Comparison of ENCODE assay signal across 19 cellular contexts in genomic region chr2:24009367-24009679, GRCh38. TPM values are rescaled to one million over a fixed set of nuclear protein-coding genes. Genes with fewer than 3 reads are reported as not detected.
DNase-seq lines count a peak whose midpoint lies in the region; ATAC-seq and TF ChIP-seq lines count a peak whose summit lies in the region.
"Had no signal": no experiment of that assay in that cellular context is flagged by ENCODE, and none has a peak within 500 bp of the region (broad histone marks: within the 10 kb centered on the region; RNA-seq: fewer than 3 reads in every experiment).

No MANE protein-coding gene starts in this region.

- TF ChIP-seq EP300 in esophagus muscularis mucosa (IDR thresholded peaks at IDR 0.05) = no peak

- TF ChIP-seq CTCF in left ventricle myocardium inferior (IDR thresholded peaks at IDR 0.05; ENCODE audit: borderline replicate concordance) (no peak), heart left ventricle (IDR thresholded peaks at IDR 0.05) (no peak), esophagus muscularis mucosa (IDR thresholded peaks at IDR 0.05) (no peak), mesothelial cell of epicardium (IDR thresholded peaks at IDR 0.05; ENCODE audit: unreplicated experiment) (no peak)

- no peak for ATAC-seq in heart left ventricle
- ATAC-seq in activated CD4-positive, alpha-beta T cell treated with anti-CD3 and anti-CD28 coated beads for 36 hours = no peak
- ATAC-seq in activated CD4-positive, CD25-positive, alpha-beta regulatory T cell treated with anti-CD3 and anti-CD28 coated beads, Interleukin-2, amount 50 U/mL, for 24 hours = no peak

- H3K36me3 ChIP-seq in left ventricle myocardium inferior = no peaks in the 10 kb centered on the region
- H3K36me3 ChIP-seq in heart left ventricle = no peaks in the 10 kb centered on the region
- no peaks in the 10 kb centered on the region for H3K36me3 ChIP-seq in esophagus muscularis mucosa
- H3K36me3 ChIP-seq: tibial artery had no signal

- H3K4me3 Mint-ChIP-seq in mesothelial cell of epicardium = peak overlapping the region; percentile 51
- H3K4me3 Mint-ChIP-seq in activated CD4-positive, alpha-beta T cell treated with anti-CD3 and anti-CD28 coated beads for 36 hours = no peak overlapping the region
- H3K4me3 Mint-ChIP-seq: activated CD4-positive, alpha-beta T cell treated with anti-CD3 and anti-CD28 coated beads, Interleukin-2, amount 10 ng/mL, durations not matched to agents 24 days and 14 days; activated T-helper 1 cell treated with anti-CD3 and anti-CD28 coated beads, Interleukin-12 subunit alpha, Interleukin-12 subunit beta, Interleukin-2, Interleukin-4 antibody, amounts not matched to agents 30 ng/mL and 10 ng/mL and 1 ng/mL, durations not matched to agents 14 hours and 24 hours and 36 hours; brain had no signal

- H3K4me3 ChIP-seq in left ventricle myocardium inferior (peak overlapping the region; percentile 63), heart left ventricle (peak overlapping the region in 6 of 12 donors; percentile 33 to 54 (median 48)), esophagus muscularis mucosa (peak overlapping the region; percentile 49 to 57 (median 50))

- peaks cover 2% of the 10 kb centered on the region for H3K36me3 Mint-ChIP-seq in mesothelial cell of epicardium
- H3K36me3 Mint-ChIP-seq in activated CD4-positive, alpha-beta T cell treated with anti-CD3 and anti-CD28 coated beads for 36 hours (ENCODE audit: low read depth) = no peaks in the 10 kb centered on the region
- H3K36me3 Mint-ChIP-seq: naive B cell had no signal

- 63 to 78% (median 72%) methylated on average over 9 of the region's 9 CpGs for WGBS in heart left ventricle, 4 donors
- 66% methylated on average over 7 of the region's 9 CpGs for WGBS in esophagus muscularis mucosa

- H3K27me3 ChIP-seq in left ventricle myocardium inferior (ENCODE audit: low read depth) (peaks cover 39% of the 10 kb centered on the region), heart left ventricle (peaks cover 8 to 26% (median 20%) of the 10 kb centered on the region in 9 donors), esophagus muscularis mucosa (peaks cover 5 to 38% (median 18%) of the 10 kb centered on the region in 4 donors)

- CTCF ChIA-PET in activated CD4-positive, alpha-beta T cell treated with anti-CD3 and anti-CD28 coated beads for 36 hours (lab: Charles Lee) = no interaction called here

- POLR2A ChIA-PET in activated CD4-positive, alpha-beta T cell treated with anti-CD3 and anti-CD28 coated beads for 36 hours (lab: Charles Lee) = no interaction called here

- H3K9me3 ChIP-seq in left ventricle myocardium inferior (replicated peaks) (no peaks in the 10 kb centered on the region), heart left ventricle (no peaks in the 10 kb centered on the region), esophagus muscularis mucosa (no peaks in the 10 kb centered on the region)
- H3K9me3 ChIP-seq: tibial artery had no signal

- no peak overlapping the region for H3K27ac Mint-ChIP-seq in mesothelial cell of epicardium
- H3K27ac Mint-ChIP-seq in activated CD4-positive, alpha-beta T cell treated with anti-CD3 and anti-CD28 coated beads for 36 hours = no peak overlapping the region
- H3K27ac Mint-ChIP-seq: activated CD4-positive, alpha-beta T cell treated with anti-CD3 and anti-CD28 coated beads, Interleukin-2, amount 10 ng/mL, durations not matched to agents 24 days and 14 days; activated T-helper 1 cell treated with anti-CD3 and anti-CD28 coated beads, Interleukin-12 subunit alpha, Interleukin-12 subunit beta, Interleukin-2, Interleukin-4 antibody, amounts not matched to agents 30 ng/mL and 10 ng/mL and 1 ng/mL, durations not matched to agents 14 hours and 24 hours and 36 hours; brain; naive B cell had no signal

- H3K27ac ChIP-seq in left ventricle myocardium inferior (replicated peaks) = no peak overlapping the region
- no peak overlapping the region for H3K27ac ChIP-seq in heart left ventricle
- no peak overlapping the region for H3K27ac ChIP-seq in esophagus muscularis mucosa (replicated peaks in 1 of 4)
- H3K27ac ChIP-seq: epithelial cell of prostate, tibial artery had no signal

- H3K4me1 ChIP-seq in left ventricle myocardium inferior (peaks cover 15% of the 10 kb centered on the region), heart left ventricle (peaks cover 0 to 15% (median 8%) of the 10 kb centered on the region in 12 donors), esophagus muscularis mucosa (peaks cover 9 to 19% (median 14%) of the 10 kb centered on the region in 4 donors)

- DNase-seq in left ventricle myocardium inferior = no peak
- no peak for DNase-seq in heart left ventricle
- DNase-seq in esophagus muscularis mucosa (ENCODE audit: extremely low spot score) = no peak
- DNase-seq in mesothelial cell of epicardium (ENCODE audit: low spot score in 2 of 2, unreplicated experiment in 2 of 2) = no peak
- DNase-seq in ecto neural progenitor cell (ENCODE audit: low spot score) = no peak
- no peak for DNase-seq in activated CD4-positive, alpha-beta T cell treated with anti-CD3 and anti-CD28 coated beads for 36 hours
- DNase-seq in OCI-M2 (lab: John Stamatoyannopoulos, UW; ENCODE audit: unreplicated experiment) = no peak
- DNase-seq: activated CD4-positive, alpha-beta T cell treated with anti-CD3 and anti-CD28 coated beads, Interleukin-2, amount 10 ng/mL, durations not matched to agents 24 days and 14 days; DMS153; naive B cell; NCI-H1436; NCI-H510A; RPMI8226; T-helper 2 cell; tibial artery had no signal

- intact Hi-C loops in left ventricle myocardium inferior (cut with micrococcal nuclease) = no loop called here
- intact Hi-C loops in heart left ventricle (cut with DNase I) = no loop called here
- intact Hi-C loops in esophagus muscularis mucosa (cut with DNase I) = no loop called here
- intact Hi-C loops in activated CD4-positive, alpha-beta T cell treated with anti-CD3 and anti-CD28 coated beads for 36 hours (cut with DNase I, micrococcal nuclease) = no loop called here

- H3K9me3 Mint-ChIP-seq in mesothelial cell of epicardium = no peaks in the 10 kb centered on the region
- H3K9me3 Mint-ChIP-seq in activated CD4-positive, alpha-beta T cell treated with anti-CD3 and anti-CD28 coated beads for 36 hours (ENCODE audit: low read depth) = no peaks in the 10 kb centered on the region
- H3K9me3 Mint-ChIP-seq: activated CD4-positive, alpha-beta T cell treated with anti-CD3 and anti-CD28 coated beads, Interleukin-2, amount 10 ng/mL, durations not matched to agents 24 days and 14 days; activated T-helper 1 cell treated with anti-CD3 and anti-CD28 coated beads, Interleukin-12 subunit alpha, Interleukin-12 subunit beta, Interleukin-2, Interleukin-4 antibody, amounts not matched to agents 30 ng/mL and 10 ng/mL and 1 ng/mL, durations not matched to agents 14 hours and 24 hours and 36 hours; brain; naive B cell had no signal

- H3K27me3 Mint-ChIP-seq in mesothelial cell of epicardium (ENCODE audit: low read depth) = peaks cover 34% of the 10 kb centered on the region
- H3K27me3 Mint-ChIP-seq in activated CD4-positive, alpha-beta T cell treated with anti-CD3 and anti-CD28 coated beads for 36 hours = peaks cover 27% of the 10 kb centered on the region

- TF ChIP-seq POLR2A in heart left ventricle (IDR thresholded peaks at IDR 0.05) (no peak), esophagus muscularis mucosa (IDR thresholded peaks at IDR 0.05; ENCODE audit: low read depth) (no peak)

- H3K4me1 Mint-ChIP-seq in mesothelial cell of epicardium = peaks cover 8% of the 10 kb centered on the region
- H3K4me1 Mint-ChIP-seq in activated CD4-positive, alpha-beta T cell treated with anti-CD3 and anti-CD28 coated beads for 36 hours = peaks cover 2% of the 10 kb centered on the region
- H3K4me1 Mint-ChIP-seq: brain had no signal

RNA-seq across cellular contexts. Expression of gene MFSD2B, which starts 0.6 kb away (rescaled TPM):
- total RNA-seq in left ventricle myocardium inferior (0.16 TPM), heart left ventricle (under 1 TPM in 2 of 9 donors, not detected in 7; 0.09 to 0.19 TPM), esophagus muscularis mucosa (under 1 TPM in 1 of 4 donors, not detected in 3; 0.33 TPM), mesothelial cell of epicardium (0.16 to 0.84 TPM (median 0.31 TPM) in 3 replicates)
- under 1 TPM in 1 of 2 donors, not detected in 1; 0.01 TPM for polyA plus RNA-seq in heart left ventricle
- not detected for total RNA-seq in activated CD4-positive, alpha-beta T cell treated with anti-CD3 and anti-CD28 coated beads for 36 hours
- total RNA-seq: activated T-helper 1 cell treated with anti-CD3 and anti-CD28 coated beads, Interleukin-12 subunit alpha, Interleukin-12 subunit beta, Interleukin-2, Interleukin-4 antibody, amounts not matched to agents 30 ng/mL and 10 ng/mL and 1 ng/mL, durations not matched to agents 14 hours and 24 hours and 36 hours had no signal

RNA-seq across cellular contexts. Expression of gene WDCP, which starts 37.9 kb away (rescaled TPM):
- total RNA-seq in left ventricle myocardium inferior = 8.6 TPM
- total RNA-seq in heart left ventricle = 1 to 10 TPM; 4.9 to 9.8 (median 6.1) TPM
- polyA plus RNA-seq in heart left ventricle = 1 to 10 TPM; 1.9 to 4.8 TPM
- 1 to 10 TPM; 4.5 to 9.1 (median 6.2) TPM for total RNA-seq in esophagus muscularis mucosa
- total RNA-seq in mesothelial cell of epicardium = 16.0 to 21.0 TPM (median 17.9 TPM) in 3 replicates
- total RNA-seq in activated CD4-positive, alpha-beta T cell treated with anti-CD3 and anti-CD28 coated beads for 36 hours = 10 to 100 TPM; 13.2 to 21.5 TPM

RNA-seq across cellular contexts. Expression of gene FKBP1B, which starts 40.2 kb away (rescaled TPM):
- 2.1 TPM for total RNA-seq in left ventricle myocardium inferior
- 1 to 10 TPM; 1.4 to 7.6 (median 2.6) TPM for total RNA-seq in heart left ventricle
- polyA plus RNA-seq in heart left ventricle = 1 to 10 TPM; 1.9 to 4.7 TPM
- total RNA-seq in esophagus muscularis mucosa = 10 to 100 TPM in 1 of 4 donors, 1 to 10 TPM in 3; 5.0 to 11.2 (median 6.2) TPM
- 14.6 to 18.0 TPM (median 16.9 TPM) in 3 replicates for total RNA-seq in mesothelial cell of epicardium
- total RNA-seq in activated CD4-positive, alpha-beta T cell treated with anti-CD3 and anti-CD28 coated beads for 36 hours = 1 to 10 TPM; 1.4 to 1.7 TPM
